Comparison of ENCODE assay signal across 8 cellular contexts in the genomic region with DNA sequence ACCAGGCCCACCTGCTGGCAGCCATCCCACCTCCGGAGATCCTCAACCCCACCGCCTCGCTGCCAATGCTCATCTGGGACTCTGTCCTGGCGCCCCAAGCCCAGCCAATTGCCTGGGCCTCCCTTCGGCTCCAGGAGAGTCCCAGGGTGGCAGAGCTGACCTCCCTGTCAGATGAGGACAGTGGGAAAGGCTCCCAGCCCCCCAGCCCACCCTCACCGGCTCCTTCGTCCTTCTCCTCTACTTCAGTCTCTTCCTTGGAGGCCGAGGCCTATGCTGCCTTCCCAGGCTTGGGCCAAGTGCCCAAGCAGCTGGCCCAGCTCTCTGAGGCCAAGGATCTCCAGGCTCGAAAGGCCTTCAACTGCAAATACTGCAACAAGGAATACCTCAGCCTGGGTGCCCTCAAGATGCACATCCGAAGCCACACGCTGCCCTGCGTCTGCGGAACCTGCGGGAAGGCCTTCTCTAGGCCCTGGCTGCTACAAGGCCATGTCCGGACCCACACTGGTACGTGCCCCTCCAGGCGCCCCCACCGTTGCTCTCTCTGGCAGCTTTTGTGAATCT. TPM values are rescaled to one million over a fixed set of nuclear protein-coding genes. Genes with fewer than 3 reads are reported as not detected.
DNase-seq lines count a peak whose midpoint lies in the region; ATAC-seq and TF ChIP-seq lines count a peak whose summit lies in the region.

No MANE protein-coding gene starts in this region.

- H3K4me1 ChIP-seq in CD8-positive, alpha-beta T cell (ENCODE audit: insufficient read depth, low read length) = peaks cover 20% of the 10 kb centered on the region

- H3K27ac Mint-ChIP-seq in CD8-positive, alpha-beta T cell = no peak overlapping the region
- H3K27ac Mint-ChIP-seq in glutamatergic neuron (ENCODE audit: unreplicated experiment) (no peak overlapping the region), progenitor cell of endocrine pancreas (peak overlapping the region; percentile 71)
- no peak overlapping the region for H3K27ac Mint-ChIP-seq in activated naive CD4-positive, alpha-beta T cell treated with anti-CD3 and anti-CD28 coated beads, Interleukin-2, amount 50 U/mL, for 72 hours

- H3K9me3 ChIP-seq in CD8-positive, alpha-beta T cell (ENCODE audit: low read length) = no peaks in the 10 kb centered on the region
- H3K9me3 ChIP-seq in WERI-Rb-1 (ENCODE audit: severe bottlenecking) = no peaks in the 10 kb centered on the region

- H3K27me3 ChIP-seq in CD8-positive, alpha-beta T cell (ENCODE audit: insufficient read depth, low read length) = no peaks in the 10 kb centered on the region
- H3K27me3 ChIP-seq in WERI-Rb-1 (ENCODE audit: insufficient read depth, low read depth, severe bottlenecking) = no peaks in the 10 kb centered on the region

- H3K4me1 Mint-ChIP-seq in CD8-positive, alpha-beta T cell (ENCODE audit: low read depth) = peaks cover 26% of the 10 kb centered on the region
- H3K4me1 Mint-ChIP-seq in glutamatergic neuron (ENCODE audit: low read depth, unreplicated experiment) = peaks cover 28% of the 10 kb centered on the region
- H3K4me1 Mint-ChIP-seq in progenitor cell of endocrine pancreas (ENCODE audit: low read depth) = peaks cover 10% of the 10 kb centered on the region

- H3K27ac ChIP-seq in CD8-positive, alpha-beta T cell (ENCODE audit: low read depth, low read length) = no peak overlapping the region
- peak overlapping the region; percentile 86 for H3K27ac ChIP-seq in WERI-Rb-1
- H3K27ac ChIP-seq in RWPE1 = no peak overlapping the region

- CTCF ChIA-PET in CD8-positive, alpha-beta T cell (lab: Charles Lee) = interaction anchor here (1.2 to 15.6 kb wide), 2 partner anchors 20 to 87 kb away, joined by 3 to 343 read pairs; no protein-coding TSS in a partner anchor
- CTCF ChIA-PET in RWPE1 (lab: Yijun Ruan, JAX) (interaction anchor here (0.5 to 7.6 kb wide), 3 partner anchors 87 to 235 kb away, joined by 3 to 416 read pairs (median 4); no protein-coding TSS in a partner anchor), GM10248 (lab: Yijun Ruan, JAX) (interaction anchor here (1.1 to 10.6 kb wide), 3 partner anchors 46 to 109 kb away, joined by 3 to 331 read pairs (median 5); no protein-coding TSS in a partner anchor)

- intact Hi-C loops in CD8-positive, alpha-beta T cell (cut with DNase I, micrococcal nuclease) = loop anchor here (2.0 to 10.0 kb wide), 3 partner anchors 478 to 527 kb away; a partner anchor contains a TSS

- no peaks in the 10 kb centered on the region for H3K9me3 Mint-ChIP-seq in CD8-positive, alpha-beta T cell
- peaks cover 5% of the 10 kb centered on the region for H3K9me3 Mint-ChIP-seq in glutamatergic neuron (ENCODE audit: unreplicated experiment)
- no peaks in the 10 kb centered on the region for H3K9me3 Mint-ChIP-seq in progenitor cell of endocrine pancreas (ENCODE audit: low read depth)
- H3K9me3 Mint-ChIP-seq in activated naive CD4-positive, alpha-beta T cell treated with anti-CD3 and anti-CD28 coated beads, Interleukin-2, amount 50 U/mL, for 72 hours = no peaks in the 10 kb centered on the region

- no peak overlapping the region for H3K4me3 ChIP-seq in CD8-positive, alpha-beta T cell (ENCODE audit: low read depth, low read length)
- H3K4me3 ChIP-seq in WERI-Rb-1 (ENCODE audit: low read depth, low read length) = peak overlapping the region; percentile 91

- H3K36me3 Mint-ChIP-seq in CD8-positive, alpha-beta T cell = no peaks in the 10 kb centered on the region
- H3K36me3 Mint-ChIP-seq in glutamatergic neuron (ENCODE audit: unreplicated experiment) = no peaks in the 10 kb centered on the region
- H3K36me3 Mint-ChIP-seq in progenitor cell of endocrine pancreas (ENCODE audit: insufficient read depth) = no peaks in the 10 kb centered on the region
- peaks cover 0 to 4% of the 10 kb centered on the region in 2 donors for H3K36me3 Mint-ChIP-seq in activated naive CD4-positive, alpha-beta T cell treated with anti-CD3 and anti-CD28 coated beads, Interleukin-2, amount 50 U/mL, for 72 hours

- POLR2A ChIA-PET in CD8-positive, alpha-beta T cell (lab: Charles Lee) = interaction anchor here (0.9 kb wide), 1 partner anchor 169 kb away, joined by 3 read pairs; a partner anchor contains a TSS
- POLR2A ChIA-PET in RWPE1 (lab: Yijun Ruan, JAX; ENCODE audit: low non-redundant PET) (no interaction called here), GM10248 (lab: Yijun Ruan, JAX) (interaction anchor here (0.5 to 1.7 kb wide), 2 partner anchors 16 to 76 kb away, joined by 4 to 5 read pairs; no protein-coding TSS in a partner anchor)

- no peak for ATAC-seq in CD8-positive, alpha-beta T cell
- no peak for ATAC-seq in activated naive CD4-positive, alpha-beta T cell treated with anti-CD3 and anti-CD28 coated beads, Interleukin-2, amount 50 U/mL, for 72 hours

- no peak for TF ChIP-seq CTCF in CD8-positive, alpha-beta T cell (IDR thresholded peaks at IDR 0.05)
- TF ChIP-seq CTCF in WERI-Rb-1 (IDR thresholded peaks at IDR 0.05; ENCODE audit: low read depth, low read length) (no peak), glutamatergic neuron (IDR thresholded peaks at IDR 0.05; ENCODE audit: partially characterized antibody, unreplicated experiment) (no peak), progenitor cell of endocrine pancreas (IDR thresholded peaks at IDR 0.05; ENCODE audit: unreplicated experiment) (no peak), RWPE1 (conservative IDR thresholded peaks at IDR 0.05; ENCODE audit: low read depth) (no peak), GM10248 (IDR thresholded peaks at IDR 0.05; ENCODE audit: control extremely low read depth, extremely low read depth, low read depth, missing control alignments) (no peak)

- no peaks in the 10 kb centered on the region for H3K27me3 Mint-ChIP-seq in CD8-positive, alpha-beta T cell (ENCODE audit: low read depth)
- H3K27me3 Mint-ChIP-seq in glutamatergic neuron (ENCODE audit: unreplicated experiment) (peaks cover 3% of the 10 kb centered on the region), progenitor cell of endocrine pancreas (peaks cover 56% of the 10 kb centered on the region)

- peak overlapping the region; percentile 64 for H3K4me3 Mint-ChIP-seq in CD8-positive, alpha-beta T cell
- H3K4me3 Mint-ChIP-seq in glutamatergic neuron (ENCODE audit: unreplicated experiment) (peak overlapping the region; percentile 86), progenitor cell of endocrine pancreas (ENCODE audit: low read depth) (peak overlapping the region; percentile 68)

- H3K36me3 ChIP-seq in CD8-positive, alpha-beta T cell (ENCODE audit: insufficient read depth, low read length) = no peaks in the 10 kb centered on the region
- peaks cover 50% of the 10 kb centered on the region for H3K36me3 ChIP-seq in WERI-Rb-1

- DNase-seq in CD8-positive, alpha-beta T cell = no peak
- DNase-seq in WERI-Rb-1 = no peak
- DNase-seq in glutamatergic neuron = no peak
- DNase-seq in progenitor cell of endocrine pancreas (ENCODE audit: low spot score, unreplicated experiment) = no peak
- DNase-seq in RWPE1 (ENCODE audit: low spot score) = no peak
- no peak for DNase-seq in GM10248 (ENCODE audit: extremely low spot score)
- DNase-seq in NCI-H1048 (lab: John Stamatoyannopoulos, UW) = no peak
- DNase-seq in activated naive CD4-positive, alpha-beta T cell treated with anti-CD3 and anti-CD28 coated beads, Interleukin-2, amount 50 U/mL, for 72 hours (ENCODE audit: low spot score in 2 of 2) = no peak

RNA-seq across cellular contexts. Expression of a gene that starts 1.1 kb away (rescaled TPM):
- total RNA-seq in CD8-positive, alpha-beta T cell = 1 to 10 TPM; 3.0 to 3.1 TPM
- total RNA-seq in glutamatergic neuron (ENCODE audit: unreplicated experiment) (3.9 TPM), progenitor cell of endocrine pancreas (1.3 and 1.7 TPM in 2 replicates)
- under 1 TPM; 0.33 to 0.43 TPM for total RNA-seq in activated naive CD4-positive, alpha-beta T cell treated with anti-CD3 and anti-CD28 coated beads, Interleukin-2, amount 50 U/mL, for 72 hours

RNA-seq across cellular contexts. Expression of a gene that starts 47.7 kb away (rescaled TPM):
- 100 to 1,000 TPM; 137 to 151 TPM for total RNA-seq in CD8-positive, alpha-beta T cell
- 64.2 TPM for total RNA-seq in glutamatergic neuron (ENCODE audit: unreplicated experiment)
- 56.6 and 62.3 TPM in 2 replicates for total RNA-seq in progenitor cell of endocrine pancreas
- total RNA-seq in activated naive CD4-positive, alpha-beta T cell treated with anti-CD3 and anti-CD28 coated beads, Interleukin-2, amount 50 U/mL, for 72 hours = 10 to 100 TPM; 60.9 to 66.0 TPM
